In the genomic region with DNA sequence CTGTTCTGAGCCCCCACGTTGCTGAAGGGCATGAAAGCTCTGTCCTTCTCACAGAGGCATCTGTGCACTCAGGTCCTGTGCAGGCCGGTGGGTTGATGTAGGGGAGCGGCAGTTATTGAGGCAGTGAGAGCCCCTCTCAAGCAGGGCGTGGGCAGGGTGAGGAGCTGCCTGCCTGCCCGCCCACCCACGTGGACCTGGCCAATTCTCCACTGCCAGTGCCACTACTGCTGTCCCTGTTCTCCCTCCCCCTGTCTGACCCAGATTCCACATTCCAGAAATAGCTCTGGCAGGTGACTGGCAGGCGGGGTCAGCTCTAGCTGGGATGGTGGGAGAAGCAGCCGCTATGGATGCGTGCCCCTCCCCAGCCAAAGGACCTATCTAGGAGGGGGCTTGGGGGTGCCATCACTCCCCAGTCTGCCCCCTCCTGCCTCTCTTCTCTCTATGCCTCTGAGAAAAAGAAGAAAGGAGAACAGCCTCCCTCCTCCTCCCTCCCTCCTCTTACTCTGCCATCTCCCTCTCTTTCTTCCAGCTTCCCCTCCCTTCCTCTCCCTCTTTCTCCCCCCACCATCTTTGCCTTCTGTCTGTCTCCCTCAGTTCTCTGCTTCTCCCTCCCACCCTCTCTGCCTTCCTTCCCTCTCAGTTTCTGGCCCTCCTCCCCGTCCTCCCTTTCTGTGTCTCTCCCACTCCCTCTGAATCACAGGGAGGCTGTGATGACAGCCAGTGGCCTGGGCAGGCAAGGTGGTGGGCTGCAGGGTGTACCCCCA, we compare ENCODE assay signal across 10 cellular contexts.
DNase-seq lines count a peak whose midpoint lies in the region; ATAC-seq and TF ChIP-seq lines count a peak whose summit lies in the region.
"Had no signal": no experiment of that assay in that cellular context is flagged by ENCODE, and none has a peak within 500 bp of the region (broad histone marks: within the 10 kb centered on the region; RNA-seq: fewer than 3 reads in every experiment).

No MANE protein-coding gene starts in this region.

- no peak overlapping the region for H3K27ac Mint-ChIP-seq in CD8-positive, alpha-beta T cell

- no peak overlapping the region for H2AFZ ChIP-seq in Karpas-422 (ENCODE audit: low read length)

- H3K9me3 ChIP-seq in SJSA1 (replicated peaks), result no peaks in the 10 kb centered on the region
- H3K9me3 ChIP-seq in Karpas-422 (ENCODE audit: low read length), result no peaks in the 10 kb centered on the region
- no peaks in the 10 kb centered on the region for H3K9me3 ChIP-seq in CD8-positive, alpha-beta T cell (ENCODE audit: low read length)

- intact Hi-C loops in left cardiac atrium (cut with DNase I), result no loop called here
- intact Hi-C loops in CD8-positive, alpha-beta T cell (cut with DNase I, micrococcal nuclease), result no loop called here

- no peaks in the 10 kb centered on the region for H3K79me2 ChIP-seq in Karpas-422 (ENCODE audit: low read length)

- no peak overlapping the region for H3K27ac ChIP-seq in SJSA1
- H3K27ac ChIP-seq in Karpas-422 (ENCODE audit: low read length), result no peak overlapping the region
- H3K27ac ChIP-seq in CD8-positive, alpha-beta T cell (ENCODE audit: low read depth, low read length), result no peak overlapping the region

- no peak overlapping the region for H3K4me2 ChIP-seq in Karpas-422 (ENCODE audit: low read depth, low read length, poor library complexity, severe bottlenecking)

- no peak overlapping the region for H3K4me3 Mint-ChIP-seq in CD8-positive, alpha-beta T cell

- CTCF ChIA-PET in CD8-positive, alpha-beta T cell (lab: Charles Lee), result no interaction called here

- H3K27me3 Mint-ChIP-seq in CD8-positive, alpha-beta T cell (ENCODE audit: low read depth), result no peaks in the 10 kb centered on the region

- no peaks in the 10 kb centered on the region for H4K20me1 ChIP-seq in Karpas-422 (ENCODE audit: insufficient read depth, low read depth, low read length)

- no peaks in the 10 kb centered on the region for H3K36me3 Mint-ChIP-seq in CD8-positive, alpha-beta T cell

- DNase-seq in ACHN (peak; percentile 12), SJSA1 (ENCODE audit: low read depth in 1 of 2, low spot score in 2 of 2) (peak; percentile 51 to 68), left cardiac atrium (no peak), occipital lobe (lab: John Stamatoyannopoulos, UW) (peak; percentile 55), NCI-H446 (lab: John Stamatoyannopoulos, UW) (no peak), Karpas-422 (no peak)
- no peak for DNase-seq in CD8-positive, alpha-beta T cell
- DNase-seq: central memory CD4-positive, alpha-beta T cell; SHP77 had no signal

- ATAC-seq in left cardiac atrium (peak; percentile 56 to 85), HG03565 (IDR thresholded peaks at IDR 0.05; ENCODE audit: unreplicated experiment) (no peak)
- ATAC-seq in CD8-positive, alpha-beta T cell, result no peak

- H3K4me1 ChIP-seq in SJSA1 (replicated peaks), result peaks cover 14% of the 10 kb centered on the region
- no peaks in the 10 kb centered on the region for H3K4me1 ChIP-seq in Karpas-422 (ENCODE audit: low read length)
- H3K4me1 ChIP-seq in CD8-positive, alpha-beta T cell (ENCODE audit: insufficient read depth, low read length), result no peaks in the 10 kb centered on the region

- no peak overlapping the region for H3K4me3 ChIP-seq in SJSA1
- H3K4me3 ChIP-seq in Karpas-422 (ENCODE audit: low read length), result no peak overlapping the region
- no peak overlapping the region for H3K4me3 ChIP-seq in CD8-positive, alpha-beta T cell (ENCODE audit: low read depth, low read length)

- no peaks in the 10 kb centered on the region for H3K9me2 ChIP-seq in Karpas-422 (replicated peaks; ENCODE audit: insufficient read depth, low read length)

- POLR2A ChIA-PET in CD8-positive, alpha-beta T cell (lab: Charles Lee), result no interaction called here

- H3K27me3 ChIP-seq in SJSA1 (replicated peaks) (no peaks in the 10 kb centered on the region), Karpas-422 (ENCODE audit: low read length) (no peaks in the 10 kb centered on the region)
- H3K27me3 ChIP-seq in CD8-positive, alpha-beta T cell (ENCODE audit: insufficient read depth, low read length), result no peaks in the 10 kb centered on the region

- no peak for TF ChIP-seq CTCF in CD8-positive, alpha-beta T cell (IDR thresholded peaks at IDR 0.05)

- H3K9ac ChIP-seq in Karpas-422 (ENCODE audit: low read length), result no peak overlapping the region

- no peaks in the 10 kb centered on the region for H3K36me3 ChIP-seq in SJSA1
- H3K36me3 ChIP-seq in Karpas-422 (ENCODE audit: insufficient read depth, low read length), result no peaks in the 10 kb centered on the region
- no peaks in the 10 kb centered on the region for H3K36me3 ChIP-seq in CD8-positive, alpha-beta T cell (ENCODE audit: insufficient read depth, low read length)

- no peaks in the 10 kb centered on the region for H3K9me3 Mint-ChIP-seq in CD8-positive, alpha-beta T cell

- in situ Hi-C loops in ACHN (cut with HindIII; ENCODE audit: low pct_ligation_motif_present, low pct_unique_long_range_greater_than_20kb, low sequenced_read_pairs), result no loop called here

- no peaks in the 10 kb centered on the region for H3K4me1 Mint-ChIP-seq in CD8-positive, alpha-beta T cell (ENCODE audit: low read depth)

Comparison
In these comparisons a context has a peak if more than half of its experiments do, and no peak if none do; other contexts are left out.
1. DNase-seq: peak in ACHN (single experiment), SJSA1 (2 of 2) and occipital lobe (single experiment); none in left cardiac atrium (single experiment), NCI-H446 (0 of 2), Karpas-422 (single experiment) and CD8-positive, alpha-beta T cell (0 of 7).
2. ATAC-seq: peak in left cardiac atrium (2 of 2); none in HG03565 (single experiment) and CD8-positive, alpha-beta T cell (single experiment).